Comparison of ENCODE assay signal across 11 cellular contexts in the genomic region with DNA sequence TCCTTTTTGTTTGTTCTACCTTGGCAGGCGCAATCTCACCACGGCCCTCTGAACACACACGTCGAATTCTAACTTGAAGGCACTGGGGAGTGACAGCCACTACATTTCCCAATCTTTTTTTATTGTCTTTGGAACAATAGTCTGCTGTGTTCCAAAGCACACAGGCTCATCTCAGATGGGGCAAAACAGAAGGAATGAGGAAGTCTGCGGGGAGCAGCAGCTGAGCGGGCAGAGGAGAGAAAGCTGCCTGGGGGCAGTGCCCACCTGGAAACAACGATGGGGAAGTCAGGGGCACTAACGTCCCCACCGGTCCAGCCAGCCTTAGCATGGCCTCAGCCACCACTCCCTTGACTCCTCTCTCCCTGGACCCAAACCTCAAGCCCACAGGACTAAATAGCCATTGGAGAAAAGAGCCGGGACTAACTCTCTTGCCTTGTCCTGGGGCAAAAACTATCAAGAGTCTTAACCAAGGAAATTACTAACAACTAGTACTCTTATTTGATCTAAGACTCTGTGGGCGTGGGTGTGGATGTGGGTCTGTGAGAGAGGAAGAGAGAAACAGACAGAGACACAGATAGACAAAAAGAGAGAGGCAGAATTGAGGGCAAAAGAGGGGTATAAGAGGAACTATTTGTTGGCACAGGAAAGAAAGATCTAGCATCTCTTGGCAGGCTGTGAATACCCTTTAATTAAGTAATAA. TPM values are rescaled to one million over a fixed set of nuclear protein-coding genes. Genes with fewer than 3 reads are reported as not detected.
DNase-seq lines count a peak whose midpoint lies in the region; ATAC-seq, FAIRE-seq and TF ChIP-seq lines count a peak whose summit lies in the region.
"Had no signal": no experiment of that assay in that cellular context is flagged by ENCODE, and none has a peak within 500 bp of the region (broad histone marks: within the 10 kb centered on the region; RNA-seq: fewer than 3 reads in every experiment).

No MANE protein-coding gene starts in this region.

- H3K4me2 ChIP-seq in BLaER1 treated with 17β-estradiol and CSF1 and Interleukin-3, amounts not matched to agents 10 nM and 100 nM, result peak overlapping the region; percentile 78 to 98 (median 90)
- no peak overlapping the region for H3K4me2 ChIP-seq in K562 (ENCODE audit: insufficient read depth, low read length)

- WGBS in K562 (ENCODE audit: insufficient coverage, low coverage, missing lambda C conversion rate), result 16% methylated on average over 11 of the region's 11 CpGs

- intact Hi-C loops in K562 (cut with micrococcal nuclease), result no loop called here

- H3K27me3 ChIP-seq in BLaER1 treated with 17β-estradiol and CSF1 and Interleukin-3, amounts not matched to agents 10 nM and 100 nM, result peaks cover 34 to 79% (median 67%) of the 10 kb centered on the region in 11 experiments
- peaks cover 47 to 89% of the 10 kb centered on the region in 2 experiments; a peak in 4 of 5 replicates for H3K27me3 ChIP-seq in K562 (ENCODE audit: control insufficient read depth in 2 of 2, insufficient read depth in 2 of 2, low read length in 2 of 2)

- no peaks in the 10 kb centered on the region for H3K79me2 ChIP-seq in K562 (ENCODE audit: control insufficient read depth, insufficient read depth, low read length)

- peaks cover 0 to 5% (median 4%) of the 10 kb centered on the region in 5 donors for H3K27me3 Mint-ChIP-seq in naive thymus-derived CD8-positive, alpha-beta T cell

- ATAC-seq in K562, result no peak
- peak; percentile 81 to 90 for ATAC-seq in naive thymus-derived CD8-positive, alpha-beta T cell
- ATAC-seq in HG03520 (IDR thresholded peaks at IDR 0.05; ENCODE audit: unreplicated experiment), result no peak
- no peak for ATAC-seq in GM19351 (IDR thresholded peaks at IDR 0.05; ENCODE audit: unreplicated experiment)

- no peak for TF ChIP-seq CTCF in K562 (IDR thresholded peaks at IDR 0.05 in 2 of 3, conservative IDR thresholded peaks at IDR 0.05 in 1 of 3; ENCODE audit: insufficient read depth in 2 of 3, low read depth in 1 of 3, low read length in 3 of 3)

- peak overlapping the region in 9 of 11 experiments; percentile 36 to 68 (median 57); a peak in 17 of 22 replicates for H3K27ac ChIP-seq in BLaER1 treated with 17β-estradiol and CSF1 and Interleukin-3, amounts not matched to agents 10 nM and 100 nM
- no peak overlapping the region for H3K27ac ChIP-seq in K562 (ENCODE audit: extremely low read depth, low read depth, low read length)

- TF ChIP-seq EP300 in K562 (IDR thresholded peaks at IDR 0.05; ENCODE audit: low read length), result no peak

- in situ Hi-C loops in K562 (cut with MboI), result no loop called here

- DNase-seq in Kasumi-1 (lab: John Stamatoyannopoulos, UW) (peak; percentile 37 to 48), K562 (ENCODE audit: extremely low read depth in 1 of 4, low spot score in 3 of 4) (no peak), NCI-H1930 (lab: John Stamatoyannopoulos, UW) (no peak), GM19240 (ENCODE audit: insufficient read length, low spot score) (no peak)
- peak in 5 of 10 donors; percentile 6 to 56 (median 30) for DNase-seq in naive thymus-derived CD8-positive, alpha-beta T cell
- DNase-seq: activated CD4-positive, alpha-beta T cell treated with anti-CD3 and anti-CD28 coated beads, Interleukin-2, amount 10 ng/mL, durations not matched to agents 7 days and 5 days; NCI-H524 treated with DMSO at 0.1 percent for 48 hours had no signal

- BruUV-seq in K562 (replicated peaks; lab: Mats Ljungman, UMichigan), result no TSS peak

- FAIRE-seq in K562 (lab: Jason Lieb, UNC), result no peak
- FAIRE-seq: colon had no signal

- H3K4me3 ChIP-seq in BLaER1 treated with 17β-estradiol and CSF1 and Interleukin-3, amounts not matched to agents 10 nM and 100 nM, result peak overlapping the region; percentile 12 to 48 (median 38); a peak in 14 of 20 replicates
- no peak overlapping the region for H3K4me3 ChIP-seq in K562

- no peak overlapping the region for H2AFZ ChIP-seq in K562 (ENCODE audit: low read depth, low read length)

- no peaks in the 10 kb centered on the region for H3K9me3 ChIP-seq in BLaER1 treated with 17β-estradiol and CSF1 and Interleukin-3, amounts not matched to agents 10 nM and 100 nM (replicated peaks in 1 of 11)
- no peaks in the 10 kb centered on the region for H3K9me3 ChIP-seq in K562 (replicated peaks; ENCODE audit: control insufficient read depth, insufficient read depth, low read depth, low read length)

- CTCF ChIA-PET in K562 (lab: Yijun Ruan, JAX; ENCODE audit: low intra/inter-chr PET ratio), result no interaction called here

- peaks cover 19 to 32% (median 25%) of the 10 kb centered on the region in 4 donors for H3K4me1 Mint-ChIP-seq in naive thymus-derived CD8-positive, alpha-beta T cell

- H3K27ac Mint-ChIP-seq in naive thymus-derived CD8-positive, alpha-beta T cell, result peak overlapping the region; percentile 27 to 86 (median 57)
- H3K27ac Mint-ChIP-seq: activated CD4-positive, alpha-beta T cell treated with anti-CD3 and anti-CD28 coated beads, Interleukin-2, amount 10 ng/mL, durations not matched to agents 7 days and 5 days had no signal

- no peaks in the 10 kb centered on the region for H3K9me3 Mint-ChIP-seq in naive thymus-derived CD8-positive, alpha-beta T cell
- H3K9me3 Mint-ChIP-seq: activated CD4-positive, alpha-beta T cell treated with anti-CD3 and anti-CD28 coated beads, Interleukin-2, amount 10 ng/mL, durations not matched to agents 7 days and 5 days had no signal

- no peaks in the 10 kb centered on the region for H3K9me1 ChIP-seq in K562 (ENCODE audit: control insufficient read depth, insufficient read depth, low read length)

- no peak for TF ChIP-seq RAD21 in K562 (CRISPR knock-in tag; conservative IDR thresholded peaks at IDR 0.05 in 1 of 2, IDR thresholded peaks at IDR 0.05 in 1 of 2)

- POLR2A ChIA-PET in K562 (lab: Yijun Ruan, JAX), result interaction anchor here (0.6 to 1.5 kb wide), 7 partner anchors 11 to 238 kb away, joined by 3 to 4 read pairs (median 3); a partner anchor contains a TSS
- POLR2A ChIA-PET in naive thymus-derived CD8-positive, alpha-beta T cell (lab: Charles Lee), result no interaction called here

- peaks cover 0 to 51% (median 21%) of the 10 kb centered on the region in 11 experiments; a peak in 13 of 22 replicates for H4K20me1 ChIP-seq in BLaER1 treated with 17β-estradiol and CSF1 and Interleukin-3, amounts not matched to agents 10 nM and 100 nM
- no peaks in the 10 kb centered on the region; the same call in none of the 2 replicates for H4K20me1 ChIP-seq in K562 (replicated peaks; ENCODE audit: control insufficient read depth, insufficient read depth, low read length)

- H3K4me1 ChIP-seq in BLaER1 treated with 17β-estradiol and CSF1 and Interleukin-3, amounts not matched to agents 10 nM and 100 nM, result peaks cover 23 to 38% (median 35%) of the 10 kb centered on the region in 10 experiments
- H3K4me1 ChIP-seq in K562 (replicated peaks in 1 of 2; ENCODE audit: control insufficient read depth in 2 of 2, insufficient read depth in 2 of 2, low read length in 2 of 2), result peaks cover 0 to 11% of the 10 kb centered on the region in 2 experiments; a peak in 1 of 5 replicates

- TF ChIP-seq POLR2A in K562 (conservative IDR thresholded peaks at IDR 0.05), result no peak

- no peaks in the 10 kb centered on the region for H3K36me3 ChIP-seq in BLaER1 treated with 17β-estradiol and CSF1 and Interleukin-3, amounts not matched to agents 10 nM and 100 nM
- H3K36me3 ChIP-seq in K562 (ENCODE audit: control insufficient read depth, insufficient read depth, low read length), result no peaks in the 10 kb centered on the region

- peak overlapping the region; percentile 50 to 81 (median 66) for H3K4me3 Mint-ChIP-seq in naive thymus-derived CD8-positive, alpha-beta T cell
- H3K4me3 Mint-ChIP-seq: activated CD4-positive, alpha-beta T cell treated with anti-CD3 and anti-CD28 coated beads, Interleukin-2, amount 10 ng/mL, durations not matched to agents 7 days and 5 days had no signal

- no peaks in the 10 kb centered on the region for H3K36me3 Mint-ChIP-seq in naive thymus-derived CD8-positive, alpha-beta T cell

- peak overlapping the region; percentile 16 to 59 (median 54); a peak in 19 of 22 replicates for H3K9ac ChIP-seq in BLaER1 treated with 17β-estradiol and CSF1 and Interleukin-3, amounts not matched to agents 10 nM and 100 nM
- no peak overlapping the region for H3K9ac ChIP-seq in K562 (ENCODE audit: insufficient read depth in 1 of 2, low read depth in 2 of 2, low read length in 2 of 2)

RNA-seq across cellular contexts. Expression of a gene that starts 34.2 kb away (rescaled TPM):
- 15.7 and 26.6 TPM in 2 replicates for total RNA-seq in K562 (2011; cell fraction: chromatin; rRNA removed; ENCODE audit: low replicate concordance)
- 12.9 and 16.7 TPM in 2 replicates for total RNA-seq in K562 (2011; cell fraction: nucleolus; rRNA removed)
- 22.2 and 24.0 TPM in 2 replicates for total RNA-seq in K562 (2011; cell fraction: nucleoplasm; rRNA removed)
- 38.2 and 43.2 TPM in 2 replicates for total RNA-seq in K562 (2014; rRNA removed)
- 59.3 and 80.6 TPM in 2 replicates for total RNA-seq in K562 (2014; rRNA removed; fragmentation: Illumina TruSeq; extraction: Trizol)
- 51.2 and 54.6 TPM in 2 replicates for total RNA-seq in K562 (2015; rRNA removed; fragmentation: Illumina TruSeq; extraction: Trizol)
- total RNA-seq in K562 (2021), result 27.5 and 35.6 TPM in 2 replicates
- polyA plus RNA-seq in K562 (2011; rRNA removed), result 33.7 and 36.5 TPM in 2 replicates
- polyA plus RNA-seq in K562 (2011; cell fraction: cytosol; rRNA removed), result 3.4 and 12.2 TPM in 2 replicates
- polyA plus RNA-seq in K562 (2011; cell fraction: nucleus; rRNA removed), result 5.5 and 9.8 TPM in 2 replicates
- 51.2 and 71.0 TPM in 2 replicates for polyA plus RNA-seq in K562 (2012)
- 66.5 and 80.2 TPM in 2 replicates for polyA plus RNA-seq in K562 (2014; fragmentation: Illumina TruSeq; extraction: Trizol)
- 10 to 100 TPM; 20.9 to 21.9 TPM for polyA plus RNA-seq in K562 (2014; fragmentation: Nextera tagmentation; extraction: Ambion mirVana)
- 52.5 and 69.0 TPM in 2 replicates for polyA plus RNA-seq in K562 (2014; rRNA removed)
- polyA minus RNA-seq in K562 (2011; rRNA and poly(A)+ RNA removed), result 13.7 and 20.1 TPM in 2 replicates
- polyA minus RNA-seq in K562 (2011; cell fraction: cytosol; rRNA and poly(A)+ RNA removed), result 5.4 and 7.2 TPM in 2 replicates
- polyA minus RNA-seq in K562 (2011; cell fraction: nucleus; rRNA and poly(A)+ RNA removed), result 6.5 and 14.8 TPM in 2 replicates
- total RNA-seq in naive thymus-derived CD8-positive, alpha-beta T cell, result 10 to 100 TPM; 78.7 to 87.6 TPM
- 10 to 100 TPM; 69.1 to 78.6 (median 75.2) TPM for polyA plus RNA-seq in naive thymus-derived CD8-positive, alpha-beta T cell

RNA-seq across cellular contexts. Expression of a gene that starts 49.1 kb away (rescaled TPM):
- total RNA-seq in K562 (2011; cell fraction: chromatin; rRNA removed; ENCODE audit: low replicate concordance), result 639 and 767 TPM in 2 replicates
- total RNA-seq in K562 (2011; cell fraction: nucleolus; rRNA removed), result 540 and 629 TPM in 2 replicates
- total RNA-seq in K562 (2011; cell fraction: nucleoplasm; rRNA removed), result 507 and 548 TPM in 2 replicates
- total RNA-seq in K562 (2014; rRNA removed) (130 and 138 TPM in 2 replicates), K562 (2014; rRNA removed; fragmentation: Illumina TruSeq; extraction: Trizol) (180 and 197 TPM in 2 replicates), K562 (2015; rRNA removed; fragmentation: Illumina TruSeq; extraction: Trizol) (164 and 183 TPM in 2 replicates), K562 (2021) (146 and 159 TPM in 2 replicates)
- polyA plus RNA-seq in K562 (2011; rRNA removed) (195 and 220 TPM in 2 replicates), K562 (2014; fragmentation: Illumina TruSeq; extraction: Trizol) (96.2 and 113 TPM in 2 replicates), K562 (2014; fragmentation: Nextera tagmentation; extraction: Ambion mirVana) (10 to 100 TPM; 27.2 to 35.0 TPM), K562 (2014; rRNA removed) (237 and 283 TPM in 2 replicates)
- 55.7 and 97.9 TPM in 2 replicates for polyA plus RNA-seq in K562 (2011; cell fraction: cytosol; rRNA removed)
- polyA plus RNA-seq in K562 (2011; cell fraction: nucleus; rRNA removed), result 585 and 591 TPM in 2 replicates
- 148 and 265 TPM in 2 replicates for polyA plus RNA-seq in K562 (2012)
- 155 and 167 TPM in 2 replicates for polyA minus RNA-seq in K562 (2011; rRNA and poly(A)+ RNA removed)
- polyA minus RNA-seq in K562 (2011; cell fraction: cytosol; rRNA and poly(A)+ RNA removed), result 71.5 and 87.6 TPM in 2 replicates
- 323 and 418 TPM in 2 replicates for polyA minus RNA-seq in K562 (2011; cell fraction: nucleus; rRNA and poly(A)+ RNA removed)
- 100 to 1,000 TPM; 401 TPM for total RNA-seq in naive thymus-derived CD8-positive, alpha-beta T cell
- polyA plus RNA-seq in naive thymus-derived CD8-positive, alpha-beta T cell, result 10 to 100 TPM; 29.8 to 40.5 (median 33.2) TPM

Comparison
In these comparisons a context has a peak if more than half of its experiments do, and no peak if none do; other contexts are left out.
1. H3K9ac ChIP-seq: peak in BLaER1 treated with 17β-estradiol and CSF1 and Interleukin-3, amounts not matched to agents 10 nM and 100 nM (11 of 11); none in K562 (0 of 2).
2. DNase-seq: peak in Kasumi-1 (2 of 2); none in K562 (0 of 4), NCI-H1930 (0 of 2) and GM19240 (single experiment).
3. ATAC-seq: peak in naive thymus-derived CD8-positive, alpha-beta T cell (2 of 2); none in K562 (single experiment), HG03520 (single experiment) and GM19351 (single experiment).